2 cellular contexts compared by ENCODE assay signal in the genomic region with DNA sequence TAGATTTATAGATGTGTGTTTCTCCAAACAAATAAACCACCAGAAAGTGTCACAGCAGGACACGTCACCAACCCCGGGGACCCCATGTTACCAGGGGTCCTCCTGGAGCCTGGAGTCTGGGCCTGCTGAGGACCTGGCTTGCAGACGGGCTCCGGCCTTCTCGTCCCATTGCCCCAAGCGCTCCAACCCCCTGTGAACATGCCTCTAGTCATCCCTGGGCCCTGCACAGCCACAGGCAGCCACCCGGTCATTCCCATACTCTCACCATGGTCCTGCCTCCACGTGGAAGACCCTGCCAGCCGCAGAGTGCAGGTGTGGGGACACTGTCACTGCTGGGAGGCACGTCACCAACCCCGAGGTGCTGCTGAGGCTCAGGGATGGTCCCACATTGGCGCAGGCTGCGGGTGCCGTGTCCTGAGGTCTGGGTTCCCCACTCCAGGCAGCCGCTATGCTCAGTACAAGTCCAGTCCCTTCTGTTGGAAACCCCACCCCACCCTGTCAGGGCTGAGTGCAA.
TF ChIP-seq lines count a peak whose summit lies in the region.

No MANE protein-coding gene starts in this region.

TF ChIP-seq in HEK293, 187 proteins besides CTCF, POLR2A, EP300 and RAD21 (continues in another document):
- no peak for TF ChIP-seq ZNF518A (tag by site-specific recombination; conservative IDR thresholded peaks at IDR 0.05; ENCODE audit: low read depth)
- no peak for TF ChIP-seq ZNF791 (tag by site-specific recombination; IDR thresholded peaks at IDR 0.05)
- TF ChIP-seq, protein P1, sequence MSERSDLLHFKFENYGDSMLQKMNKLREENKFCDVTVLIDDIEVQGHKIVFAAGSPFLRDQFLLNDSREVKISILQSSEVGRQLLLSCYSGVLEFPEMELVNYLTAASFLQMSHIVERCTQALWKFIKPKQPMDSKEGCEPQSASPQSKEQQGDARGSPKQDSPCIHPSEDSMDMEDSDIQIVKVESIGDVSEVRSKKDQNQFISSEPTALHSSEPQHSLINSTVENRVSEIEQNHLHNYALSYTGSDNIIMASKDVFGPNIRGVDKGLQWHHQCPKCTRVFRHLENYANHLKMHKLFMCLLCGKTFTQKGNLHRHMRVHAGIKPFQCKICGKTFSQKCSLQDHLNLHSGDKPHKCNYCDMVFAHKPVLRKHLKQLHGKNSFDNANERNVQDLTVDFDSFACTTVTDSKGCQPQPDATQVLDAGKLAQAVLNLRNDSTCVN (tag by site-specific recombination; optimal IDR thresholded peaks at IDR 0.05): no peak
- TF ChIP-seq PRDM6 (tag by site-specific recombination; IDR thresholded peaks at IDR 0.05): no peak
- TF ChIP-seq ZNF623 (tag by site-specific recombination; IDR thresholded peaks at IDR 0.05): no peak
- peak; percentile 77 for TF ChIP-seq ZIC2 (tag by site-specific recombination; IDR thresholded peaks at IDR 0.05)
- TF ChIP-seq GLIS1 (tag by site-specific recombination; IDR thresholded peaks at IDR 0.05): peak; percentile 30; the same call in 1 of the 2 replicates
- TF ChIP-seq ZNF350 (tag by site-specific recombination; IDR thresholded peaks at IDR 0.05): no peak
- TF ChIP-seq, protein P2, sequence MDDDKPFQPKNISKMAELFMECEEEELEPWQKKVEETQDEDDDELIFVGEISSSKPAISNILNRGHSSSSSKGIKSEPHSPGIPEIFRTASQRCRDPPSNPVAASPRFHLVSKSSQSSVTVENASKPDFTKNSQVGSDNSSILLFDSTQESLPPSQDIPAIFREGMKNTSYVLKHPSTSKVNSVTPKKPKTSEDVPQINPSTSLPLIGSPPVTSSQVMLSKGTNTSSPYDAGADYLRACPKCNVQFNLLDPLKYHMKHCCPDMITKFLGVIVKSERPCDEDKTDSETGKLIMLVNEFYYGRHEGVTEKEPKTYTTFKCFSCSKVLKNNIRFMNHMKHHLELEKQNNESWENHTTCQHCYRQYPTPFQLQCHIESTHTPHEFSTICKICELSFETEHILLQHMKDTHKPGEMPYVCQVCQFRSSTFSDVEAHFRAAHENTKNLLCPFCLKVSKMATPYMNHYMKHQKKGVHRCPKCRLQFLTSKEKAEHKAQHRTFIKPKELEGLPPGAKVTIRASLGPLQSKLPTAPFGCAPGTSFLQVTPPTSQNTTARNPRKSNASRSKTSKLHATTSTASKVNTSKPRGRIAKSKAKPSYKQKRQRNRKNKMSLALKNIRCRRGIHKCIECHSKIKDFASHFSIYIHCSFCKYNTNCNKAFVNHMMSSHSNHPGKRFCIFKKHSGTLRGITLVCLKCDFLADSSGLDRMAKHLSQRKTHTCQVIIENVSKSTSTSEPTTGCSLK (tag by site-specific recombination; IDR thresholded peaks at IDR 0.05): no peak
- no peak for TF ChIP-seq MYNN (tag by site-specific recombination; IDR thresholded peaks at IDR 0.05; ENCODE audit: borderline replicate concordance)
- no peak for TF ChIP-seq ZNF19 (tag by site-specific recombination; IDR thresholded peaks at IDR 0.05; ENCODE audit: low read depth)
- 0 out of 2 replicates have a peak, but pooled peaks have one; percentile 20 for TF ChIP-seq ZNF423 (tag by site-specific recombination; IDR thresholded peaks at IDR 0.05)
- TF ChIP-seq PBX3 (CRISPR knock-in tag; IDR thresholded peaks at IDR 0.05): no peak

TF ChIP-seq in H1, 55 proteins besides CTCF, POLR2A, EP300 and RAD21:
- TF ChIP-seq JUND (IDR thresholded peaks at IDR 0.05; ENCODE audit: low read length) (no peak), FOSL1 (IDR thresholded peaks at IDR 0.05; ENCODE audit: insufficient read depth, low read depth, low read length) (no peak), EGR1 (IDR thresholded peaks at IDR 0.05; ENCODE audit: borderline replicate concordance, low read depth, low read length) (no peak), GABPA (IDR thresholded peaks at IDR 0.05; ENCODE audit: borderline replicate concordance, insufficient read depth, low read length) (0 out of 2 replicates have a peak, but pooled peaks have one; percentile 6)
